Comparison of ENCODE assay signal across 2 cellular contexts in the genomic region with DNA sequence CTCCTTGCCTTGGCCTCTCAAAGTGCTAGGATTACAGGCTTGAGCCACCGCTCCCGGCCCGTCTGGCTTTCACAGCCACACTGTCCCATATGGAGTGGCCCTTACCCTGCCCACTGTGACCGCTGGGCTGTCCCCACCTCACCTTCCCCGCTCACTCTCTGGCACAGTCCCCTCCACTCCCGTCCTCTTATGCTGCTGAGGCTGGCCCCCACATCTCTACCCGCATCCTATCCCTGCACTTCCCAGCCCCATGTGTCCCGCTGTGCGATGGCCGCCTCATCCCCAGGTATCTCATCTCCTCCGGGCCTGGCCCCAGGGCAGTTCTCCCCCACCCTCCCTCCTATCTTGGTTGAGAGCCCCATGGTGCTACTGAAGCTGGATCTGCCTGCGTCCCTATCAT.
TF ChIP-seq lines count a peak whose summit lies in the region.

No MANE protein-coding gene starts in this region.

TF ChIP-seq in HCT116, 20 proteins besides CTCF, POLR2A, EP300 and RAD21 (continued from another document):
- TF ChIP-seq SP1 (IDR thresholded peaks at IDR 0.05; ENCODE audit: low read depth) (no peak), POLR2AphosphoS5 (IDR thresholded peaks at IDR 0.05; ENCODE audit: low read depth, low read length) (no peak), MAX (IDR thresholded peaks at IDR 0.05) (no peak), SRF (IDR thresholded peaks at IDR 0.05; ENCODE audit: low read depth) (no peak), JUND (IDR thresholded peaks at IDR 0.05) (no peak)
- TF ChIP-seq, protein P1, sequence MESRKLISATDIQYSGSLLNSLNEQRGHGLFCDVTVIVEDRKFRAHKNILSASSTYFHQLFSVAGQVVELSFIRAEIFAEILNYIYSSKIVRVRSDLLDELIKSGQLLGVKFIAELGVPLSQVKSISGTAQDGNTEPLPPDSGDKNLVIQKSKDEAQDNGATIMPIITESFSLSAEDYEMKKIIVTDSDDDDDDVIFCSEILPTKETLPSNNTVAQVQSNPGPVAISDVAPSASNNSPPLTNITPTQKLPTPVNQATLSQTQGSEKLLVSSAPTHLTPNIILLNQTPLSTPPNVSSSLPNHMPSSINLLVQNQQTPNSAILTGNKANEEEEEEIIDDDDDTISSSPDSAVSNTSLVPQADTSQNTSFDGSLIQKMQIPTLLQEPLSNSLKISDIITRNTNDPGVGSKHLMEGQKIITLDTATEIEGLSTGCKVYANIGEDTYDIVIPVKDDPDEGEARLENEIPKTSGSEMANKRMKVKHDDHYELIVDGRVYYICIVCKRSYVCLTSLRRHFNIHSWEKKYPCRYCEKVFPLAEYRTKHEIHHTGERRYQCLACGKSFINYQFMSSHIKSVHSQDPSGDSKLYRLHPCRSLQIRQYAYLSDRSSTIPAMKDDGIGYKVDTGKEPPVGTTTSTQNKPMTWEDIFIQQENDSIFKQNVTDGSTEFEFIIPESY (IDR thresholded peaks at IDR 0.05; ENCODE audit: extremely low read depth, insufficient replicate concordance, low read length), result no peak

TF ChIP-seq in HepG2, 621 proteins besides CTCF, POLR2A, EP300 and RAD21 (continued from another document):
- TF ChIP-seq ZNF687 (CRISPR knock-in tag; IDR thresholded peaks at IDR 0.05), result 0 out of 2 replicates have a peak, but pooled peaks have one; percentile 9
